In genomic region chr9:3876553-3876952, GRCh38 we compare ENCODE assay signal across 3 cellular contexts.
TF ChIP-seq lines count a peak whose summit lies in the region.

No MANE protein-coding gene starts in this region.

TF ChIP-seq in SK-N-SH, 30 proteins besides CTCF, POLR2A, EP300 and RAD21 (continued from another document):
- TF ChIP-seq SMC3 (IDR thresholded peaks at IDR 0.05; ENCODE audit: low read depth, low read length) (no peak), USF2 (IDR thresholded peaks at IDR 0.05; ENCODE audit: borderline replicate concordance, low read depth, low read length) (no peak), FOXJ3 (CRISPR knock-in tag; IDR thresholded peaks at IDR 0.05) (no peak), NFIC (IDR thresholded peaks at IDR 0.05; ENCODE audit: borderline replicate concordance) (no peak), TEAD4 (IDR thresholded peaks at IDR 0.05; ENCODE audit: borderline replicate concordance, insufficient read depth) (no peak), TAF1 (IDR thresholded peaks at IDR 0.05; ENCODE audit: borderline replicate concordance, low read depth, low read length) (no peak), ELF1 (IDR thresholded peaks at IDR 0.05) (no peak)

TF ChIP-seq in SK-N-SH treated with all-trans-retinoic acid at 6 μM for 48 hours, 23 proteins besides CTCF, POLR2A, EP300 and RAD21:
- TF ChIP-seq TSHZ2 (CRISPR knock-in tag; IDR thresholded peaks at IDR 0.05) (no peak), BACH2 (CRISPR knock-in tag; IDR thresholded peaks at IDR 0.05; ENCODE audit: borderline replicate concordance) (no peak), ARNTL (CRISPR knock-in tag; IDR thresholded peaks at IDR 0.05; ENCODE audit: borderline replicate concordance, low read depth) (no peak), GLIS3 (CRISPR knock-in tag; IDR thresholded peaks at IDR 0.05) (no peak), PPARA (CRISPR knock-in tag; IDR thresholded peaks at IDR 0.05; ENCODE audit: borderline replicate concordance) (no peak), ZNF565 (CRISPR knock-in tag; conservative IDR thresholded peaks at IDR 0.05; ENCODE audit: low read depth) (no peak), ZC3H10 (CRISPR knock-in tag; IDR thresholded peaks at IDR 0.05) (no peak), ESRRG (CRISPR knock-in tag; IDR thresholded peaks at IDR 0.05) (no peak), PATZ1 (CRISPR knock-in tag; IDR thresholded peaks at IDR 0.05; ENCODE audit: borderline replicate concordance) (no peak), SNAI2 (CRISPR knock-in tag; IDR thresholded peaks at IDR 0.05) (no peak), POU6F1 (CRISPR knock-in tag; IDR thresholded peaks at IDR 0.05; ENCODE audit: borderline replicate concordance, low read depth) (no peak), OSR1 (CRISPR knock-in tag; IDR thresholded peaks at IDR 0.05) (no peak), ZFP3 (CRISPR knock-in tag; IDR thresholded peaks at IDR 0.05) (no peak), CSDC2 (CRISPR knock-in tag; IDR thresholded peaks at IDR 0.05) (no peak), ZNF70 (CRISPR knock-in tag; IDR thresholded peaks at IDR 0.05) (no peak)
TF ChIP-seq in SK-N-SH treated with all-trans-retinoic acid at 6 μM for 48 hours: peak in this region for 0.

TF ChIP-seq in IMR-90, 13 proteins besides CTCF, POLR2A, EP300 and RAD21 (continued from another document):
- TF ChIP-seq SMC3 (IDR thresholded peaks at IDR 0.05; ENCODE audit: low read depth, low read length) (no peak), BHLHE40 (IDR thresholded peaks at IDR 0.05; ENCODE audit: low read depth, low read length) (no peak), RCOR1 (IDR thresholded peaks at IDR 0.05; ENCODE audit: insufficient replicate concordance, low read length) (no peak), MXI1 (IDR thresholded peaks at IDR 0.05; ENCODE audit: borderline replicate concordance, low read depth, low read length) (no peak), MAZ (IDR thresholded peaks at IDR 0.05; ENCODE audit: borderline replicate concordance, low read depth, low read length) (no peak), USF2 (IDR thresholded peaks at IDR 0.05; ENCODE audit: low read depth, low read length) (no peak), ELK1 (IDR thresholded peaks at IDR 0.05; ENCODE audit: borderline replicate concordance, low read depth, low read length) (no peak), RFX5 (IDR thresholded peaks at IDR 0.05; ENCODE audit: low read depth, low read length) (no peak), CEBPB (IDR thresholded peaks at IDR 0.05; ENCODE audit: low read depth, low read length) (no peak), MAFK (IDR thresholded peaks at IDR 0.05; ENCODE audit: low read depth, low read length) (no peak)
TF ChIP-seq in IMR-90: peak in this region for 0.
